In genomic region chr1:153790996-153791855, GRCh38 we compare ENCODE assay signal across 1 cellular context.
A peak's percentile ranks its signal among the peaks of the same experiment; 100 is the strongest.
TF ChIP-seq lines count a peak whose summit lies in the region.

No MANE protein-coding gene starts in this region.

TF ChIP-seq in GM12878, 131 proteins besides CTCF, POLR2A, EP300 and RAD21 (continued from another document):
- TF ChIP-seq, protein P1, sequence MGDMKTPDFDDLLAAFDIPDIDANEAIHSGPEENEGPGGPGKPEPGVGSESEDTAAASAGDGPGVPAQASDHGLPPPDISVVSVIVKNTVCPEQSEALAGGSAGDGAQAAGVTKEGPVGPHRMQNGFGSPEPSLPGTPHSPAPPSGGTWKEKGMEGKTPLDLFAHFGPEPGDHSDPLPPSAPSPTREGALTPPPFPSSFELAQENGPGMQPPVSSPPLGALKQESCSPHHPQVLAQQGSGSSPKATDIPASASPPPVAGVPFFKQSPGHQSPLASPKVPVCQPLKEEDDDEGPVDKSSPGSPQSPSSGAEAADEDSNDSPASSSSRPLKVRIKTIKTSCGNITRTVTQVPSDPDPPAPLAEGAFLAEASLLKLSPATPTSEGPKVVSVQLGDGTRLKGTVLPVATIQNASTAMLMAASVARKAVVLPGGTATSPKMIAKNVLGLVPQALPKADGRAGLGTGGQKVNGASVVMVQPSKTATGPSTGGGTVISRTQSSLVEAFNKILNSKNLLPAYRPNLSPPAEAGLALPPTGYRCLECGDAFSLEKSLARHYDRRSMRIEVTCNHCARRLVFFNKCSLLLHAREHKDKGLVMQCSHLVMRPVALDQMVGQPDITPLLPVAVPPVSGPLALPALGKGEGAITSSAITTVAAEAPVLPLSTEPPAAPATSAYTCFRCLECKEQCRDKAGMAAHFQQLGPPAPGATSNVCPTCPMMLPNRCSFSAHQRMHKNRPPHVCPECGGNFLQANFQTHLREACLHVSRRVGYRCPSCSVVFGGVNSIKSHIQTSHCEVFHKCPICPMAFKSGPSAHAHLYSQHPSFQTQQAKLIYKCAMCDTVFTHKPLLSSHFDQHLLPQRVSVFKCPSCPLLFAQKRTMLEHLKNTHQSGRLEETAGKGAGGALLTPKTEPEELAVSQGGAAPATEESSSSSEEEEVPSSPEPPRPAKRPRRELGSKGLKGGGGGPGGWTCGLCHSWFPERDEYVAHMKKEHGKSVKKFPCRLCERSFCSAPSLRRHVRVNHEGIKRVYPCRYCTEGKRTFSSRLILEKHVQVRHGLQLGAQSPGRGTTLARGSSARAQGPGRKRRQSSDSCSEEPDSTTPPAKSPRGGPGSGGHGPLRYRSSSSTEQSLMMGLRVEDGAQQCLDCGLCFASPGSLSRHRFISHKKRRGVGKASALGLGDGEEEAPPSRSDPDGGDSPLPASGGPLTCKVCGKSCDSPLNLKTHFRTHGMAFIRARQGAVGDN (IDR thresholded peaks at IDR 0.05), result peak; percentile 60
- TF ChIP-seq ATF7 (IDR thresholded peaks at IDR 0.05; ENCODE audit: low read depth), result peak; percentile 96
- TF ChIP-seq MLLT1 (IDR thresholded peaks at IDR 0.05), result 0 out of 2 replicates have a peak, but pooled peaks have one; percentile 22
- TF ChIP-seq NFIC (IDR thresholded peaks at IDR 0.05; ENCODE audit: low read depth, low read length), result peak; percentile 93; the same call in 1 of the 2 replicates
- TF ChIP-seq SRF (IDR thresholded peaks at IDR 0.05; ENCODE audit: low read depth in 2 of 2, low read length in 2 of 2), result peak in 1 of 2 experiments; percentile 66; a peak in 1 of 4 replicates
- TF ChIP-seq RUNX3 (IDR thresholded peaks at IDR 0.05; ENCODE audit: low read length), result peak; percentile 92
- peak; percentile 99 for TF ChIP-seq IKZF1 (conservative IDR thresholded peaks at IDR 0.05)
- TF ChIP-seq FOS (IDR thresholded peaks at IDR 0.05; ENCODE audit: borderline replicate concordance, extremely low read depth, insufficient read length), result peak; percentile 4
